In the genomic region with DNA sequence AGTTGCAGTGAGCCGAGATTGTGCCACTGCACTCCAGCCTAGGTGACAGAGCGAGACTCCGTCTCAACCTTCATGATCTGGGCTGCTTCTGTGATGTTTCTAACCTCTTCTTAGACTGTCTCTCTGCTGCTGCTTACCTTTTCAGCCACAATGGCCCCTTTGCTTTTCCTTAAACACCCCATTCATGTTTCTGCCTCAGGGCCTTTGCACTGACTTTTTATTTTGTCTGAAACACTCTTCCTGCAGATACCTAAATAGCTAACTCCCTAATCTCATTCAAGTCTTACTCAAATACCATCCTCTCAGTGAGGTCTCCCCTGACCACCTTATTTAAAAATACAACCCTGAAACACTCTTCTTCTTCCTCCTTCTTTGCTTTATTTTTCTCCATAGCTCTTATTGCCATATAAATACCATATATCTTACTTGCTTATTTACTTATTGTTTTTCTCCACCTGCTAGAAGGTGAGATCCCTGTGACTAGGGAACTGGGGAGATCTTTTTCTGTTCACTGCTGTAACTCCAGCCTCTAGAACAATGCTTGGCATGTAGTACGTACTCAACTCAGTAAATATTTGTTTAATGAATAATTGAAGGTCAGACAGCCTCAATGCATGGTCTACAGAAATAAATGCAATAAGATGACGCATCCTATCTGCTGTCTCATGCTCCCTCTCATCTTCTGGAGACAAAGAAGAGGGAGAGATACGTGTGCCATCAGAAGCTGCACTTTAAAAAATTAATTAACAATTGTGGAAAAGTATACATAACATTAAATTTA, we compare ENCODE assay signal across 1 cellular context.
A peak's percentile ranks its signal among the peaks of the same experiment; 100 is the strongest.
TF ChIP-seq lines count a peak whose summit lies in the region.

No MANE protein-coding gene starts in this region.

TF ChIP-seq in A549, 52 proteins besides CTCF, POLR2A, EP300 and RAD21 (continued from another document):
- TF ChIP-seq, protein P1, sequence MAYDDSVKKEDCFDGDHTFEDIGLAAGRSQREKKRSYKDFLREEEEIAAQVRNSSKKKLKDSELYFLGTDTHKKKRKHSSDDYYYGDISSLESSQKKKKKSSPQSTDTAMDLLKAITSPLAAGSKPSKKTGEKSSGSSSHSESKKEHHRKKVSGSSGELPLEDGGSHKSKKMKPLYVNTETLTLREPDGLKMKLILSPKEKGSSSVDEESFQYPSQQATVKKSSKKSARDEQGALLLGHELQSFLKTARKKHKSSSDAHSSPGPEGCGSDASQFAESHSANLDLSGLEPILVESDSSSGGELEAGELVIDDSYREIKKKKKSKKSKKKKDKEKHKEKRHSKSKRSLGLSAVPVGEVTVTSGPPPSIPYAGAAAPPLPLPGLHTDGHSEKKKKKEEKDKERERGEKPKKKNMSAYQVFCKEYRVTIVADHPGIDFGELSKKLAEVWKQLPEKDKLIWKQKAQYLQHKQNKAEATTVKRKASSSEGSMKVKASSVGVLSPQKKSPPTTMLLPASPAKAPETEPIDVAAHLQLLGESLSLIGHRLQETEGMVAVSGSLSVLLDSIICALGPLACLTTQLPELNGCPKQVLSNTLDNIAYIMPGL (CRISPR knock-in tag; IDR thresholded peaks at IDR 0.05; ENCODE audit: borderline replicate concordance): no peak
- TF ChIP-seq CHD2 (IDR thresholded peaks at IDR 0.05; ENCODE audit: low read length, partially characterized antibody): no peak
- peak; percentile 83 for TF ChIP-seq MAX (IDR thresholded peaks at IDR 0.05)
- TF ChIP-seq NFE2L2 (conservative IDR thresholded peaks at IDR 0.05; ENCODE audit: low read length): peak; percentile 60
- TF ChIP-seq ZFP36 (IDR thresholded peaks at IDR 0.05; ENCODE audit: borderline replicate concordance, partially characterized antibody): no peak
- TF ChIP-seq EHMT2 (IDR thresholded peaks at IDR 0.05; ENCODE audit: low read depth): no peak
- TF ChIP-seq ESRRA (IDR thresholded peaks at IDR 0.05; ENCODE audit: borderline replicate concordance, low read length): no peak
- peak; percentile 86 for TF ChIP-seq FOSL2 (IDR thresholded peaks at IDR 0.05)
- peak; percentile 94 for TF ChIP-seq FOSL2 (CRISPR knock-in tag; IDR thresholded peaks at IDR 0.05)
- no peak for TF ChIP-seq HEYL (CRISPR knock-in tag; IDR thresholded peaks at IDR 0.05)
- no peak for TF ChIP-seq NR3C1 (IDR thresholded peaks at IDR 0.05)
- TF ChIP-seq GATA3 (IDR thresholded peaks at IDR 0.05; ENCODE audit: borderline replicate concordance): peak; percentile 90; the same call in 1 of the 2 replicates
- TF ChIP-seq, protein P2, sequence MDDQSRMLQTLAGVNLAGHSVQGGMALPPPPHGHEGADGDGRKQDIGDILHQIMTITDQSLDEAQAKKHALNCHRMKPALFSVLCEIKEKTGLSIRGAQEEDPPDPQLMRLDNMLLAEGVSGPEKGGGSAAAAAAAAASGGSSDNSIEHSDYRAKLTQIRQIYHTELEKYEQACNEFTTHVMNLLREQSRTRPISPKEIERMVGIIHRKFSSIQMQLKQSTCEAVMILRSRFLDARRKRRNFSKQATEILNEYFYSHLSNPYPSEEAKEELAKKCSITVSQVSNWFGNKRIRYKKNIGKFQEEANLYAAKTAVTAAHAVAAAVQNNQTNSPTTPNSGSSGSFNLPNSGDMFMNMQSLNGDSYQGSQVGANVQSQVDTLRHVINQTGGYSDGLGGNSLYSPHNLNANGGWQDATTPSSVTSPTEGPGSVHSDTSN (IDR thresholded peaks at IDR 0.05): 0 out of 2 replicates have a peak, but pooled peaks have one; percentile 52
- TF ChIP-seq HOXA7 (CRISPR knock-in tag; IDR thresholded peaks at IDR 0.05): peak; percentile 56; the same call in 1 of the 2 replicates
- no peak for TF ChIP-seq RNF2 (IDR thresholded peaks at IDR 0.05; ENCODE audit: borderline replicate concordance, low read depth)
- TF ChIP-seq RCOR1 (IDR thresholded peaks at IDR 0.05; ENCODE audit: low read depth, low read length): no peak
- TF ChIP-seq HOXB5 (CRISPR knock-in tag; IDR thresholded peaks at IDR 0.05): peak; percentile 72
- TF ChIP-seq BHLHE40 (IDR thresholded peaks at IDR 0.05; ENCODE audit: low read depth, low read length): no peak
- TF ChIP-seq JUNB (IDR thresholded peaks at IDR 0.05): peak; percentile 89
- no peak for TF ChIP-seq KDM5A (IDR thresholded peaks at IDR 0.05)
- no peak for TF ChIP-seq CBX8 (IDR thresholded peaks at IDR 0.05)
- 0 out of 3 replicates have a peak, but pooled peaks have one; percentile 40 for TF ChIP-seq BCL3 (IDR thresholded peaks at IDR 0.05)
- no peak for TF ChIP-seq TFCP2L1 (CRISPR knock-in tag; IDR thresholded peaks at IDR 0.05)
- TF ChIP-seq RARB (CRISPR knock-in tag; IDR thresholded peaks at IDR 0.05): no peak
- no peak for TF ChIP-seq TP53 (CRISPR knock-in tag; IDR thresholded peaks at IDR 0.05)
- TF ChIP-seq HOXB13 (CRISPR knock-in tag; IDR thresholded peaks at IDR 0.05; ENCODE audit: low read depth): no peak
- TF ChIP-seq POLR2AphosphoS2 (conservative IDR thresholded peaks at IDR 0.05; ENCODE audit: low read length): no peak
